ENCODE assay signal across 12 cellular contexts in the genomic region with DNA sequence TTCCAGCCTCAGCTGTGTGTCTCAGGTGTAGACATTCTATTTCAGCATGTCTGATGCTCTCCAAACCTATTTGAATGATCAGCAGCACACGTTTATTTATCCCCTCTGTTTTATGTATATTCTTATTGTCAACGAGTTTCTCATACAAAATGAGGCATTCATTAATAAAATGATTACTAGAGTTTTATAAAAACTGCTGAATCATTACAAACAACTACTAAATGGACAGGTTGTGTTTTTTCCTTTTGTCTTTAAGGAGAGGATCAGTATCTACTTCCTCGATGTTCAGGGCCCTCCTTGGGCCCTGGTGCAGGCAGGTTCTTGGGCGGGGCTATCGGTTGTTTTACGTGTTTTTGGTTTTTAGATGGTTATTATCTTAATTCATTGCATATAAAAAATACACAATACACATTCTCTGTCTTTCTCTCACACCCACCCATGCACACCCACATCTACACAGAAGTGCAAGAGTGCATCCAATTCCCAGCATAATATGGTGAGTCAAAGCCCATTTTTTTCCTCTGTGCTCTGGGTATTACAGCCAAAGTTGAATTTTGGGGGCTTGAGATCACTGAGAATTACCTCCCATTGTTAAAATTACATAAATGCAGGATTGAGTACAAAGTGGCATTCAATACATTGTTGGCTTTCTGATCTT.
"Had no signal": no experiment of that assay in that cellular context is flagged by ENCODE, and none has a peak within 500 bp of the region (broad histone marks: within the 10 kb centered on the region; RNA-seq: fewer than 3 reads in every experiment).

No MANE protein-coding gene starts in this region.

- H3K27me3 Mint-ChIP-seq: brain, type B pancreatic cell had no signal

- DNase-seq: activated gamma-delta T cell; amniotic stem cell; effector memory CD4-positive, alpha-beta T cell; erythroblast; hippocampal formation; retina; Right ventricle myocardium superior; SK-N-SH; stimulated activated CD4-positive, alpha-beta T cell treated with anti-CD3 and anti-CD28 coated beads, Interleukin-15, amount 100 ng/mL, for 24 hours; stimulated activated CD4-positive, alpha-beta T cell treated with anti-CD3 and anti-CD28 coated beads, Interleukin-4, amount 100 ng/mL, for 24 hours had no signal

- H3K9me3 Mint-ChIP-seq: type B pancreatic cell had no signal

- H3K4me3 Mint-ChIP-seq: brain, type B pancreatic cell had no signal

- H3K4me1 Mint-ChIP-seq: brain had no signal

- H3K27ac Mint-ChIP-seq: brain, type B pancreatic cell had no signal
